ENCODE assay signal across 23 cellular contexts in the genomic region with DNA sequence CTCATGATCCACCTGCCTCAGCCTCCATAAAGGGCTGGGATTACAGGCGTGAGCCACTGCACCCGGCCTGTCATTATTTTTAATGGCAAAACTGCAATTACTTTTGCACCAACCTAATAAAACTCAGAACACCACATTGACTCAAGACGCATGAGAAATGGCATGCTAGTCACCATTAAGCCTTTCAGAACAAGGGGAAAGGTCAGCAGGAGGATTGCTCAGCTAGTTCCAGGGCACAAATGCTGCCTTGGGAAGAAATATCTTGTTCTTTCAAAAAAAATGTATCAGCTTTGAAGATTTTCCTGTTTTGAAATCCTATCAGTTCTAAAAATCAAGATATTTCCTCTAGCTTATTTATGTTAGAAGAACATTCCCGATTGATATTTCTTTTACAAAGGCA. TPM values are rescaled to one million over a fixed set of nuclear protein-coding genes. Genes with fewer than 3 reads are reported as not detected.
DNase-seq lines count a peak whose midpoint lies in the region; ATAC-seq and TF ChIP-seq lines count a peak whose summit lies in the region.
"Had no signal": no experiment of that assay in that cellular context is flagged by ENCODE, and none has a peak within 500 bp of the region (broad histone marks: within the 10 kb centered on the region; RNA-seq: fewer than 3 reads in every experiment).

No MANE protein-coding gene starts in this region.

- CTCF ChIA-PET in HEK293 (lab: Yijun Ruan, JAX): interaction anchor here (0.7 kb wide), 1 partner anchor 303 kb away, joined by 6 read pairs; no protein-coding TSS in a partner anchor
- CTCF ChIA-PET in PC-3 (lab: Charles Lee): interaction anchor here (0.6 kb wide), 1 partner anchor 370 kb away, joined by 11 read pairs; no protein-coding TSS in a partner anchor

- no peaks in the 10 kb centered on the region for H4K20me1 ChIP-seq in PC-3 (ENCODE audit: low read length)
- no peaks in the 10 kb centered on the region for H4K20me1 ChIP-seq in hepatocyte (ENCODE audit: insufficient read depth, poor library complexity, severe bottlenecking)
- no peaks in the 10 kb centered on the region for H4K20me1 ChIP-seq in smooth muscle cell (ENCODE audit: low read depth)

- POLR2A ChIA-PET in HEK293 (lab: Yijun Ruan, JAX): interaction anchor here (0.7 kb wide), 1 partner anchor 37 kb away, joined by 4 read pairs; no protein-coding TSS in a partner anchor
- POLR2A ChIA-PET in PC-3 (lab: Charles Lee; ENCODE audit: unreplicated experiment): no interaction called here

- H3F3A ChIP-seq in PC-3 (ENCODE audit: low read length, unreplicated experiment): peaks cover 15% of the 10 kb centered on the region
- no peaks in the 10 kb centered on the region for H3F3A ChIP-seq in smooth muscle cell (ENCODE audit: low read depth)

- no peak overlapping the region for H3K27ac ChIP-seq in HEK293 (ENCODE audit: extremely low read depth, low read depth, low read length)
- H3K27ac ChIP-seq in PC-3 (ENCODE audit: low read length): peak overlapping the region; percentile 100
- H3K27ac ChIP-seq in hepatocyte: no peak overlapping the region
- H3K27ac ChIP-seq in smooth muscle cell (ENCODE audit: low read depth): no peak overlapping the region
- H3K27ac ChIP-seq: HL-60 had no signal

- no TSS peak for BruUV-seq in PC-3 (replicated peaks; lab: Mats Ljungman, UMichigan)

- H3K36me3 ChIP-seq in HEK293 (ENCODE audit: control insufficient read depth in 2 of 2, insufficient read depth in 1 of 2, low read length in 2 of 2) (no peaks in the 10 kb centered on the region), PC-3 (ENCODE audit: low read depth, low read length) (no peaks in the 10 kb centered on the region), hepatocyte (replicated peaks; ENCODE audit: insufficient read depth, low read depth) (no peaks in the 10 kb centered on the region), smooth muscle cell (ENCODE audit: low read depth) (no peaks in the 10 kb centered on the region)

- WGBS in hepatocyte (ENCODE audit: low lambda C conversion rate, missing lambda C conversion rate): 58% methylated on average over 4 of the region's 4 CpGs
- WGBS in smooth muscle cell (ENCODE audit: low lambda C conversion rate): 49% methylated on average over 4 of the region's 4 CpGs

- H3K4me2 ChIP-seq in PC-3 (ENCODE audit: low read length) (peak overlapping the region; percentile 83), hepatocyte (peak overlapping the region; percentile 0), smooth muscle cell (peak overlapping the region; percentile 3)

- peak; percentile 53 for ATAC-seq in PC-3
- no peak for ATAC-seq in GM19035 (IDR thresholded peaks at IDR 0.05; ENCODE audit: unreplicated experiment)
- no peak for ATAC-seq in GM21367 (IDR thresholded peaks at IDR 0.05; ENCODE audit: unreplicated experiment)
- ATAC-seq: SK-N-SH treated with all-trans-retinoic acid at 6 μM for 48 hours, T-cell had no signal

- TF ChIP-seq CTCF in HEK293 (tag by site-specific recombination; IDR thresholded peaks at IDR 0.05) (no peak), PC-3 (conservative IDR thresholded peaks at IDR 0.05; ENCODE audit: low read depth, low read length) (no peak), hepatocyte (IDR thresholded peaks at IDR 0.05; ENCODE audit: poor library complexity) (no peak), smooth muscle cell (IDR thresholded peaks at IDR 0.05; ENCODE audit: borderline replicate concordance, insufficient read depth, poor library complexity, severe bottlenecking) (no peak)

- DNase-seq in PC-3: peak; percentile 74
- DNase-seq in hepatocyte (ENCODE audit: low spot score): no peak
- DNase-seq in smooth muscle cell (lab: John Stamatoyannopoulos, UW; ENCODE audit: unreplicated experiment): no peak
- DNase-seq in GOT3 (lab: John Stamatoyannopoulos, UW): no peak
- DNase-seq in stimulated activated CD8-positive, alpha-beta memory T cell treated with anti-CD3 and anti-CD28 coated beads, Interleukin-4, amount 100 ng/mL, for 48 hours: no peak
- DNase-seq: DMS153, EL, H7, Karpas-422, NCI-H1105 treated with DMSO at 0.1 percent for 48 hours, NCI-H1694 treated with DMSO at 0.1 percent for 48 hours, NCI-H2107, NCI-H2227 treated with DMSO at 0.1 percent for 48 hours, NCI-H510A treated with DMSO at 0.1 percent for 48 hours, NCI-H82, OCI-M1, SHP77 treated with DMSO at 0.1 percent for 48 hours, T-cell had no signal

- intact Hi-C loops in PC-3 (cut with micrococcal nuclease): loop anchor here (5.0 kb wide), 1 partner anchor 170 kb away; a partner anchor contains a TSS

- H3K9ac ChIP-seq in PC-3 (ENCODE audit: low read length): peak overlapping the region; percentile 100
- no peak overlapping the region for H3K9ac ChIP-seq in smooth muscle cell (ENCODE audit: low read depth)

- H3K79me2 ChIP-seq in PC-3 (ENCODE audit: low read length) (no peaks in the 10 kb centered on the region), hepatocyte (no peaks in the 10 kb centered on the region), smooth muscle cell (ENCODE audit: low read depth) (no peaks in the 10 kb centered on the region)

- H3K9me3 ChIP-seq in HEK293 (ENCODE audit: control insufficient read depth, insufficient read depth, low read depth, low read length) (no peaks in the 10 kb centered on the region), PC-3 (ENCODE audit: low read length) (peaks cover 11% of the 10 kb centered on the region; the same call in 1 of the 2 replicates), hepatocyte (ENCODE audit: low read depth) (no peaks in the 10 kb centered on the region), smooth muscle cell (replicated peaks; ENCODE audit: low read depth) (no peaks in the 10 kb centered on the region)

- H3K9me2 ChIP-seq in PC-3 (replicated peaks; ENCODE audit: low read length): no peaks in the 10 kb centered on the region
- H3K9me2 ChIP-seq in hepatocyte (replicated peaks; ENCODE audit: insufficient read depth): no peaks in the 10 kb centered on the region

- H3K4me3 ChIP-seq in HEK293 (ENCODE audit: low read depth, low read length): no peak overlapping the region
- peak overlapping the region; percentile 45 for H3K4me3 ChIP-seq in PC-3 (ENCODE audit: low read length)
- H3K4me3 ChIP-seq in hepatocyte: no peak overlapping the region
- no peak overlapping the region for H3K4me3 ChIP-seq in smooth muscle cell

- H3K4me1 ChIP-seq in HEK293 (ENCODE audit: control insufficient read depth, insufficient read depth, low read length) (peaks cover 15% of the 10 kb centered on the region), PC-3 (ENCODE audit: insufficient read depth, low read length) (peaks cover 28% of the 10 kb centered on the region), hepatocyte (ENCODE audit: insufficient read depth) (peaks cover 8% of the 10 kb centered on the region), smooth muscle cell (ENCODE audit: low read depth) (peaks cover 6% of the 10 kb centered on the region)

- H3K27me3 ChIP-seq in PC-3 (ENCODE audit: low read length) (no peaks in the 10 kb centered on the region), hepatocyte (no peaks in the 10 kb centered on the region), smooth muscle cell (ENCODE audit: low read depth) (no peaks in the 10 kb centered on the region)

- H2AFZ ChIP-seq in PC-3 (ENCODE audit: low read length): peak overlapping the region; percentile 48; the same call in 1 of the 2 replicates
- H2AFZ ChIP-seq in hepatocyte: no peak overlapping the region
- no peak overlapping the region for H2AFZ ChIP-seq in smooth muscle cell (ENCODE audit: low read depth)

TF ChIP-seq in HEK293, 187 proteins besides CTCF, POLR2A, EP300 and RAD21:
- TF ChIP-seq HOXD13 (CRISPR knock-in tag; IDR thresholded peaks at IDR 0.05; ENCODE audit: borderline replicate concordance) (0 out of 2 replicates have a peak, but pooled peaks have one; percentile 15), ZXDB (tag by site-specific recombination; IDR thresholded peaks at IDR 0.05) (no peak), FEZF1 (tag by site-specific recombination; IDR thresholded peaks at IDR 0.05) (peak; percentile 83), KLF7 (tag by site-specific recombination; IDR thresholded peaks at IDR 0.05; ENCODE audit: borderline replicate concordance) (no peak), ZBTB20 (tag by site-specific recombination; IDR thresholded peaks at IDR 0.05) (0 out of 2 replicates have a peak, but pooled peaks have one; percentile 35)

RNA-seq across cellular contexts. Expression of a gene that starts 32.4 kb away (rescaled TPM):
- 7.6 and 8.5 TPM in 2 replicates for total RNA-seq in PC-3 (2014; rRNA removed)
- 11.6 and 12.2 TPM in 2 replicates for total RNA-seq in hepatocyte
- 7.4 and 9.2 TPM in 2 replicates for polyA plus RNA-seq in hepatocyte
- total RNA-seq in smooth muscle cell: 2.9 and 4.7 TPM in 2 replicates
- polyA plus RNA-seq in smooth muscle cell: 1.9 and 2.0 TPM in 2 replicates

Comparison
In these comparisons a context has a peak if more than half of its experiments do, and no peak if none do; other contexts are left out.
1. H3K4me2 ChIP-seq: peak in every context shown above with its lines; median percentile 83 in PC-3; 3 in smooth muscle cell; 0 in hepatocyte.